9 cellular contexts compared by ENCODE assay signal in genomic region chr1:203075249-203076030, GRCh38.
DNase-seq lines count a peak whose midpoint lies in the region; ATAC-seq and TF ChIP-seq lines count a peak whose summit lies in the region.
"Had no signal": no experiment of that assay in that cellular context is flagged by ENCODE, and none has a peak within 500 bp of the region (broad histone marks: within the 10 kb centered on the region; RNA-seq: fewer than 3 reads in every experiment).

No MANE protein-coding gene starts in this region.

- no peak overlapping the region for H3K4me3 Mint-ChIP-seq in activated naive CD8-positive, alpha-beta T cell treated with anti-CD3 and anti-CD28 coated beads, Interleukin-2, amount 50 U/mL, for 24 hours

- peaks cover 2% of the 10 kb centered on the region for H3K36me3 Mint-ChIP-seq in activated naive CD8-positive, alpha-beta T cell treated with anti-CD3 and anti-CD28 coated beads, Interleukin-2, amount 50 U/mL, for 24 hours (ENCODE audit: low read depth)

- peaks cover 43% of the 10 kb centered on the region for H3K27me3 Mint-ChIP-seq in activated naive CD8-positive, alpha-beta T cell treated with anti-CD3 and anti-CD28 coated beads, Interleukin-2, amount 50 U/mL, for 24 hours

- no peak overlapping the region for H3K27ac Mint-ChIP-seq in activated naive CD8-positive, alpha-beta T cell treated with anti-CD3 and anti-CD28 coated beads, Interleukin-2, amount 50 U/mL, for 24 hours

- H3K4me1 Mint-ChIP-seq in activated naive CD8-positive, alpha-beta T cell treated with anti-CD3 and anti-CD28 coated beads, Interleukin-2, amount 50 U/mL, for 24 hours: peaks cover 4% of the 10 kb centered on the region

- H3K36me3 ChIP-seq in HUES48 (ENCODE audit: control insufficient read depth, insufficient read depth, low read length): no peaks in the 10 kb centered on the region
- H3K36me3 ChIP-seq in iPS-20b (ENCODE audit: insufficient read depth, low read depth, low read length): no peaks in the 10 kb centered on the region

- H3K9me3 ChIP-seq in HUES48 (ENCODE audit: control insufficient read depth, insufficient read depth, low read length): no peaks in the 10 kb centered on the region
- H3K9me3 ChIP-seq in iPS-20b (ENCODE audit: insufficient read depth, low read depth, low read length): no peaks in the 10 kb centered on the region

- peaks cover 52% of the 10 kb centered on the region for H3K27me3 ChIP-seq in HUES48 (ENCODE audit: control insufficient read depth, insufficient read depth, low read length)
- peaks cover 59% of the 10 kb centered on the region for H3K27me3 ChIP-seq in iPS-20b (ENCODE audit: insufficient read depth, low read length)

- H3K9ac ChIP-seq in HUES48 (ENCODE audit: low read depth, low read length) (no peak overlapping the region), iPS-20b (ENCODE audit: low read depth, low read length) (no peak overlapping the region)

- no peaks in the 10 kb centered on the region for H3K9me3 Mint-ChIP-seq in activated naive CD8-positive, alpha-beta T cell treated with anti-CD3 and anti-CD28 coated beads, Interleukin-2, amount 50 U/mL, for 24 hours

- H3K4me1 ChIP-seq in HUES48 (ENCODE audit: control insufficient read depth, insufficient read depth, low read length): peaks cover 2% of the 10 kb centered on the region; the same call in 1 of the 2 replicates
- H3K4me1 ChIP-seq in iPS-20b (ENCODE audit: insufficient read depth, low read length): no peaks in the 10 kb centered on the region

- DNase-seq in activated naive CD8-positive, alpha-beta T cell treated with anti-CD3 and anti-CD28 coated beads, Interleukin-2, amount 50 U/mL, for 24 hours: peak; percentile 12
- DNase-seq: effector memory CD4-positive, alpha-beta T cell had no signal

- TF ChIP-seq POLR2A in GM18505 (IDR thresholded peaks at IDR 0.05; ENCODE audit: borderline replicate concordance, extremely low read depth, insufficient read depth, insufficient read length): no peak

- H3K27ac ChIP-seq in HUES48 (ENCODE audit: low read depth, low read length): no peak overlapping the region
- no peak overlapping the region for H3K27ac ChIP-seq in iPS-20b (ENCODE audit: low read length)
- H3K27ac ChIP-seq in skin epidermis: peak overlapping the region in 1 of 21 experiments; percentile 35

- H3K4me3 ChIP-seq in HUES48 (ENCODE audit: low read depth, low read length) (peak overlapping the region; percentile 54), iPS-20b (ENCODE audit: low read length) (peak overlapping the region; percentile 38; the same call in 1 of the 2 replicates), skin epidermis (peak overlapping the region; percentile 15 to 34 (median 19))

- ATAC-seq in activated naive CD8-positive, alpha-beta T cell treated with anti-CD3 and anti-CD28 coated beads, Interleukin-2, amount 50 U/mL, for 24 hours: peak; percentile 25
- ATAC-seq in GM18505 (IDR thresholded peaks at IDR 0.05; ENCODE audit: unreplicated experiment) (no peak), GM19324 (IDR thresholded peaks at IDR 0.05; ENCODE audit: low FRiP score, unreplicated experiment) (no peak), GM21825 (IDR thresholded peaks at IDR 0.05; ENCODE audit: unreplicated experiment) (no peak), HG03135 (IDR thresholded peaks at IDR 0.05; ENCODE audit: unreplicated experiment) (no peak)
